Comparison of ENCODE assay signal across 3 cellular contexts in genomic region chr2:102078773-102079172, GRCh38.
TF ChIP-seq lines count a peak whose summit lies in the region.

No MANE protein-coding gene starts in this region.

TF ChIP-seq in HepG2, 621 proteins besides CTCF, POLR2A, EP300 and RAD21:
- no peak for TF ChIP-seq MIXL1 (CRISPR knock-in tag; IDR thresholded peaks at IDR 0.05)
- peak; percentile 67; the same call in 1 of the 2 replicates for TF ChIP-seq CEBPB (IDR thresholded peaks at IDR 0.05; ENCODE audit: borderline replicate concordance, low read depth, low read length)
TF ChIP-seq in HepG2: peak in this region for 1.

TF ChIP-seq in IMR-90, 13 proteins besides CTCF, POLR2A, EP300 and RAD21:
- TF ChIP-seq CEBPB (IDR thresholded peaks at IDR 0.05; ENCODE audit: low read depth, low read length) (0 out of 2 replicates have a peak, but pooled peaks have one; percentile 19), USF2 (IDR thresholded peaks at IDR 0.05; ENCODE audit: low read depth, low read length) (no peak)

TF ChIP-seq in K562, 482 proteins besides CTCF, POLR2A, EP300 and RAD21:
- TF ChIP-seq NR2C1 (IDR thresholded peaks at IDR 0.05) (no peak), NR2C1 (tag; IDR thresholded peaks at IDR 0.05) (no peak), TOE1 (IDR thresholded peaks at IDR 0.05; ENCODE audit: borderline replicate concordance) (no peak), TOE1 (CRISPR knock-in tag; IDR thresholded peaks at IDR 0.05; ENCODE audit: borderline replicate concordance, low read depth) (no peak), ZNF507 (tag; conservative IDR thresholded peaks at IDR 0.05) (no peak), NBN (IDR thresholded peaks at IDR 0.05; ENCODE audit: low read depth) (no peak), CEBPB (tag; IDR thresholded peaks at IDR 0.05) (peak; percentile 46), NEUROD1 (IDR thresholded peaks at IDR 0.05; ENCODE audit: borderline replicate concordance, low read depth, low read length, partially characterized antibody) (no peak), HMG20B (CRISPR knock-in tag; IDR thresholded peaks at IDR 0.05) (no peak), CEBPG (CRISPR knock-in tag; IDR thresholded peaks at IDR 0.05) (no peak), CEBPG (tag; conservative IDR thresholded peaks at IDR 0.05 in 1 of 2, IDR thresholded peaks at IDR 0.05 in 1 of 2) (peak in 1 of 2 experiments; percentile 71; a peak in 2 of 4 replicates)
